ENCODE assay signal across 41 cellular contexts in the genomic region with DNA sequence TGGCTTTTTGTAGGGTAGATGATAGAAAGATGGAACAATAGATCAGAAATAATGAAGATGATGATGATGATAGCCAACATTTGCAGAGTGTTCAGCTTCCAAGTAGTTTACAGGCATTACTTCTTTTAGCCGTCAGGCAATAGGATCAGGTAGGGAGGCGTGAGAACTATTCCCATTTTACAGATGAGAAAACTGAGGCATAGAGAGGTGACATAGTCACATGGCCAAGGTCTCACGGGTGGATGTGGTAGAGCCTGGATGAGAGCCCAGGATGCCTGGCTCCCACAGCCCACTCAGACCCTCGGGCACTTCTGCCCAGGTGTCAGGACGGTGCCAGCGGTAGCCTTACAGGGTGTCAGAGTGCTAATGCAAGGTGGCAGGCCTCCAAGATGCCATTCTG. TPM values are rescaled to one million over a fixed set of nuclear protein-coding genes. Genes with fewer than 3 reads are reported as not detected.
"Had no signal": no experiment of that assay in that cellular context is flagged by ENCODE, and none has a peak within 500 bp of the region (broad histone marks: within the 10 kb centered on the region; RNA-seq: fewer than 3 reads in every experiment).

No MANE protein-coding gene starts in this region.

- H3K4me3 Mint-ChIP-seq: activated CD4-positive, alpha-beta memory T cell treated with anti-CD3 and anti-CD28 coated beads, Interleukin-2, amount 10 ng/mL, durations not matched to agents 7 days and 5 days; activated CD4-positive, alpha-beta T cell treated with anti-CD3 and anti-CD28 coated beads for 36 hours; activated CD4-positive, alpha-beta T cell treated with anti-CD3 and anti-CD28 coated beads, Interleukin-2, amount 10 ng/mL, durations not matched to agents 7 days and 5 days; activated CD8-positive, alpha-beta memory T cell treated with anti-CD3 and anti-CD28 coated beads, Interleukin-2, amount 10 ng/mL, durations not matched to agents 7 days and 5 days; activated CD8-positive, alpha-beta T cell treated with anti-CD3 and anti-CD28 coated beads, Interleukin-2, amount 10 ng/mL, durations not matched to agents 7 days and 5 days; activated naive CD4-positive, alpha-beta T cell treated with anti-CD3 and anti-CD28 coated beads, Interleukin-2, amount 10 ng/mL, durations not matched to agents 7 days and 5 days; activated naive CD4-positive, alpha-beta T cell treated with anti-CD3 and anti-CD28 coated beads, Interleukin-2, amount 50 U/mL, for 24 hours; activated naive CD8-positive, alpha-beta T cell; activated naive CD8-positive, alpha-beta T cell treated with anti-CD3 and anti-CD28 coated beads, Interleukin-2, amount 10 ng/mL, durations not matched to agents 7 days and 5 days; activated naive CD8-positive, alpha-beta T cell treated with anti-CD3 and anti-CD28 coated beads, Interleukin-2, amount 50 U/mL, for 24 hours; activated T-cell treated with anti-CD3 and anti-CD28 coated beads, Interleukin-2, amount 50 U/mL, for 24 hours; brain; central memory CD8-positive, alpha-beta T cell; T-helper 1 cell treated with Interleukin-12 subunit alpha and Interleukin-12 subunit beta and Interleukin-4 antibody, amounts not matched to agents 30 μg/mL and 1 μg/mL, for 36 hours; T-helper 2 cell treated with Interferon-gamma antibody and Interleukin-4, amounts not matched to agents 5 μg/mL and 100 μg/mL, for 36 hours; WTC11 had no signal

- FAIRE-seq: bronchial epithelial cell, TTC549 had no signal

- H3K4me3 ChIP-seq: ascending aorta, cardiac muscle cell had no signal

- H3K36me3 Mint-ChIP-seq: activated CD8-positive, alpha-beta memory T cell treated with anti-CD3 and anti-CD28 coated beads, Interleukin-2, amount 10 ng/mL, durations not matched to agents 7 days and 5 days; activated naive CD4-positive, alpha-beta T cell treated with anti-CD3 and anti-CD28 coated beads, Interleukin-2, amount 10 ng/mL, durations not matched to agents 7 days and 5 days; activated naive CD4-positive, alpha-beta T cell treated with anti-CD3 and anti-CD28 coated beads, Interleukin-2, amount 50 U/mL, for 24 hours; activated naive CD8-positive, alpha-beta T cell; activated naive CD8-positive, alpha-beta T cell treated with anti-CD3 and anti-CD28 coated beads, Interleukin-2, amount 10 ng/mL, durations not matched to agents 7 days and 5 days; brain; WTC11 had no signal

- H3K4me1 Mint-ChIP-seq: activated CD4-positive, alpha-beta T cell treated with anti-CD3 and anti-CD28 coated beads for 36 hours; activated naive CD4-positive, alpha-beta T cell treated with anti-CD3 and anti-CD28 coated beads, Interleukin-2, amount 50 U/mL, for 24 hours; activated naive CD8-positive, alpha-beta T cell treated with anti-CD3 and anti-CD28 coated beads, Interleukin-2, amount 50 U/mL, for 24 hours; brain; central memory CD8-positive, alpha-beta T cell had no signal

- ATAC-seq: activated CD4-positive, alpha-beta T cell treated with anti-CD3 and anti-CD28 coated beads for 36 hours; activated CD4-positive, CD25-positive, alpha-beta regulatory T cell treated with anti-CD3 and anti-CD28 coated beads, Interleukin-2, amount 50 U/mL, for 24 hours; activated CD8-positive, alpha-beta memory T cell treated with anti-CD3 and anti-CD28 coated beads, Interleukin-2, amount 10 ng/mL, durations not matched to agents 7 days and 5 days; activated CD8-positive, alpha-beta T cell treated with anti-CD3 and anti-CD28 coated beads, Interleukin-2, amount 10 ng/mL, durations not matched to agents 7 days and 5 days; activated naive CD8-positive, alpha-beta T cell treated with anti-CD3 and anti-CD28 coated beads, Interleukin-2, amount 50 U/mL, for 24 hours; WTC11 had no signal

- DNase-seq: activated CD4-positive, alpha-beta memory T cell treated with anti-CD3 and anti-CD28 coated beads, Interleukin-2, amount 10 ng/mL, durations not matched to agents 7 days and 5 days; activated CD4-positive, alpha-beta T cell treated with anti-CD3 and anti-CD28 coated beads for 1 hour; activated CD4-positive, alpha-beta T cell treated with anti-CD3 and anti-CD28 coated beads for 36 hours; activated CD4-positive, alpha-beta T cell treated with anti-CD3 and anti-CD28 coated beads for 48 hours; activated CD4-positive, alpha-beta T cell treated with anti-CD3 and anti-CD28 coated beads, Interleukin-2, amount 10 ng/mL, durations not matched to agents 7 days and 5 days; activated CD4-positive, alpha-beta T cell treated with anti-CD3 and anti-CD28 coated beads, Interleukin-2, amount 50 U/mL, for 48 hours; activated CD4-positive, CD25-positive, alpha-beta regulatory T cell; activated CD8-positive, alpha-beta memory T cell treated with anti-CD3 and anti-CD28 coated beads for 24 hours; activated CD8-positive, alpha-beta memory T cell treated with anti-CD3 and anti-CD28 coated beads, Interleukin-2, amount 10 ng/mL, durations not matched to agents 7 days and 5 days; activated CD8-positive, alpha-beta memory T cell treated with anti-CD3 and anti-CD28 coated beads, Interleukin-2, amount 50 U/mL, for 48 hours; activated CD8-positive, alpha-beta T cell treated with anti-CD3 and anti-CD28 coated beads, Interleukin-2, amount 10 ng/mL, durations not matched to agents 7 days and 5 days; activated effector memory CD4-positive, alpha-beta T cell treated with Interleukin-2 at 50 U/mL for 16 hours; activated gamma-delta T cell; activated naive CD4-positive, alpha-beta T cell treated with anti-CD3 and anti-CD28 coated beads, Interleukin-2, amount 10 ng/mL, durations not matched to agents 7 days and 5 days; activated naive CD4-positive, alpha-beta T cell treated with Interleukin-2 at 50 U/mL for 16 hours; activated naive CD8-positive, alpha-beta T cell treated with anti-CD3 and anti-CD28 coated beads, Interleukin-2, amount 10 ng/mL, durations not matched to agents 7 days and 5 days; activated naive CD8-positive, alpha-beta T cell treated with anti-CD3 and anti-CD28 coated beads, Interleukin-2, amount 50 U/mL, for 24 hours; activated T-cell treated with anti-CD3 and anti-CD28 coated beads, Interleukin-2, amount 50 U/mL, for 24 hours; activated T-cell treated with anti-CD3 and anti-CD28 coated beads, Interleukin-2, amount 50 U/mL, for 48 hours; amygdala; anterior cingulate cortex; caudate nucleus; cerebellar nuclear complex; T-helper 1 cell; T-helper 2 cell; T-helper 9 cell; WERI-Rb-1 had no signal

- H3K9me3 Mint-ChIP-seq: activated CD4-positive, alpha-beta memory T cell treated with anti-CD3 and anti-CD28 coated beads, Interleukin-2, amount 10 ng/mL, durations not matched to agents 7 days and 5 days; activated CD4-positive, alpha-beta T cell treated with anti-CD3 and anti-CD28 coated beads, Interleukin-2, amount 10 ng/mL, durations not matched to agents 7 days and 5 days; activated naive CD4-positive, alpha-beta T cell treated with anti-CD3 and anti-CD28 coated beads, Interleukin-2, amount 10 ng/mL, durations not matched to agents 7 days and 5 days; activated naive CD4-positive, alpha-beta T cell treated with anti-CD3 and anti-CD28 coated beads, Interleukin-2, amount 50 U/mL, for 24 hours; activated naive CD8-positive, alpha-beta T cell treated with anti-CD3 and anti-CD28 coated beads, Interleukin-2, amount 10 ng/mL, durations not matched to agents 7 days and 5 days; activated naive CD8-positive, alpha-beta T cell treated with anti-CD3 and anti-CD28 coated beads, Interleukin-2, amount 50 U/mL, for 24 hours; activated T-cell treated with anti-CD3 and anti-CD28 coated beads, Interleukin-2, amount 50 U/mL, for 24 hours; activated T-helper 2 cell treated with anti-CD3 and anti-CD28 coated beads, Interferon-gamma antibody, Interleukin-2, Interleukin-4, amounts not matched to agents 10 μg/mL and 5 μg/mL and 100 μg/mL, durations not matched to agents 14 hours and 24 hours and 36 hours; brain; central memory CD8-positive, alpha-beta T cell; T-helper 1 cell treated with Interleukin-12 subunit alpha and Interleukin-12 subunit beta and Interleukin-4 antibody, amounts not matched to agents 30 μg/mL and 1 μg/mL, for 36 hours; T-helper 2 cell treated with Interferon-gamma antibody and Interleukin-4, amounts not matched to agents 5 μg/mL and 100 μg/mL, for 36 hours had no signal

- H3K9me3 ChIP-seq: ascending aorta had no signal

- H3K27ac Mint-ChIP-seq: activated CD4-positive, alpha-beta memory T cell treated with anti-CD3 and anti-CD28 coated beads, Interleukin-2, amount 10 ng/mL, durations not matched to agents 7 days and 5 days; activated CD4-positive, alpha-beta T cell treated with anti-CD3 and anti-CD28 coated beads for 36 hours; activated CD4-positive, alpha-beta T cell treated with anti-CD3 and anti-CD28 coated beads, Interleukin-2, amount 10 ng/mL, durations not matched to agents 7 days and 5 days; activated CD8-positive, alpha-beta memory T cell treated with anti-CD3 and anti-CD28 coated beads, Interleukin-2, amount 10 ng/mL, durations not matched to agents 7 days and 5 days; activated CD8-positive, alpha-beta T cell treated with anti-CD3 and anti-CD28 coated beads, Interleukin-2, amount 10 ng/mL, durations not matched to agents 7 days and 5 days; activated naive CD4-positive, alpha-beta T cell treated with anti-CD3 and anti-CD28 coated beads, Interleukin-2, amount 10 ng/mL, durations not matched to agents 7 days and 5 days; activated naive CD4-positive, alpha-beta T cell treated with anti-CD3 and anti-CD28 coated beads, Interleukin-2, amount 50 U/mL, for 24 hours; activated naive CD8-positive, alpha-beta T cell; activated naive CD8-positive, alpha-beta T cell treated with anti-CD3 and anti-CD28 coated beads, Interleukin-2, amount 10 ng/mL, durations not matched to agents 7 days and 5 days; activated naive CD8-positive, alpha-beta T cell treated with anti-CD3 and anti-CD28 coated beads, Interleukin-2, amount 50 U/mL, for 24 hours; activated T-cell treated with anti-CD3 and anti-CD28 coated beads, Interleukin-2, amount 50 U/mL, for 24 hours; activated T-helper 2 cell treated with anti-CD3 and anti-CD28 coated beads, Interferon-gamma antibody, Interleukin-2, Interleukin-4, amounts not matched to agents 10 μg/mL and 5 μg/mL and 100 μg/mL, durations not matched to agents 14 hours and 24 hours and 36 hours; brain; T-helper 1 cell treated with Interleukin-12 subunit alpha and Interleukin-12 subunit beta and Interleukin-4 antibody, amounts not matched to agents 30 μg/mL and 1 μg/mL, for 36 hours; T-helper 2 cell treated with Interferon-gamma antibody and Interleukin-4, amounts not matched to agents 5 μg/mL and 100 μg/mL, for 36 hours; WTC11 had no signal

- H3K27ac ChIP-seq: ascending aorta, cardiac muscle cell, WERI-Rb-1 had no signal

- H3K36me3 ChIP-seq: ascending aorta, cardiac muscle cell, WERI-Rb-1 had no signal

- H3K4me1 ChIP-seq: ascending aorta had no signal

- H3K27me3 ChIP-seq: ascending aorta, cardiac muscle cell had no signal

RNA-seq across cellular contexts. Expression of a gene that starts 31.4 kb away (rescaled TPM):
- total RNA-seq: activated CD4-positive, alpha-beta T cell treated with anti-CD3 and anti-CD28 coated beads for 36 hours; activated CD4-positive, alpha-beta T cell treated with anti-CD3 and anti-CD28 coated beads, Interleukin-2, amount 10 ng/mL, durations not matched to agents 7 days and 5 days; activated CD8-positive, alpha-beta memory T cell treated with anti-CD3 and anti-CD28 coated beads, Interleukin-2, amount 10 ng/mL, durations not matched to agents 7 days and 5 days; activated CD8-positive, alpha-beta T cell treated with anti-CD3 and anti-CD28 coated beads, Interleukin-2, amount 10 ng/mL, durations not matched to agents 7 days and 5 days; activated T-helper 2 cell treated with anti-CD3 and anti-CD28 coated beads, Interferon-gamma antibody, Interleukin-2, Interleukin-4, amounts not matched to agents 10 μg/mL and 5 μg/mL and 100 μg/mL, durations not matched to agents 14 hours and 24 hours and 36 hours; cardiac muscle cell; chondrocyte had no signal
- polyA plus RNA-seq: cardiac muscle cell had no signal
